Comparison of ENCODE assay signal across 11 cellular contexts in the genomic region with DNA sequence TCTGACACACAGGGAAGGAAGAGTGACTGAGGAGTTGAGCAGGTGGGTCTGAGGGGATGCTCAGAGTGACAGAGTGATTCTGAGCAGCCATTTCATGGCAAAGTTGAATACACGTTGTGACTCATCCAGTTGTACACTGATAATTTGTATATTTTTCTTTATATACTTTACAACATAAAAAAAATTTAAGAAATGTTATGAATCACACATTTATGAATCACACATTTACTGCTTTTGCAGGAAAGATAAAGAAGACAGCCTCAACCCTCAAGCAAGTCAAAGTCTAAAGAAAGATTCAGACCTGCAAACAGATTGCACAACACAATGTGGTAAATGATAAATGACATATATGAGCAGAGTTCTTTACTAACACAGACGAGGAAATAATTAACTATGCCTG.
DNase-seq lines count a peak whose midpoint lies in the region; TF ChIP-seq lines count a peak whose summit lies in the region.
"Had no signal": no experiment of that assay in that cellular context is flagged by ENCODE, and none has a peak within 500 bp of the region (broad histone marks: within the 10 kb centered on the region; RNA-seq: fewer than 3 reads in every experiment).

No MANE protein-coding gene starts in this region.

- no peak overlapping the region for H3K4me3 ChIP-seq in foreskin fibroblast (ENCODE audit: low read depth in 1 of 2, low read length in 2 of 2)

- intact Hi-C loops in posterior cingulate gyrus (cut with DNase I): no loop called here

- peak; percentile 6 for DNase-seq in stimulated activated CD4-positive, alpha-beta T cell treated with anti-CD3 and anti-CD28 coated beads, Interleukin-1b, Interleukin-23, amount 100 ng/mL, for 48 hours
- no peak for DNase-seq in stimulated activated CD4-positive, alpha-beta T cell treated with anti-CD3 and anti-CD28 coated beads, Interleukin-4, amount 100 ng/mL, for 24 hours
- DNase-seq in T1000 (lab: John Stamatoyannopoulos, UW) (peak; percentile 13), foreskin fibroblast (peak; percentile 82 to 86), GF-D8 (lab: John Stamatoyannopoulos, UW) (no peak), cerebellar cortex (ENCODE audit: low spot score) (no peak), posterior cingulate gyrus (no peak), DMS114 treated with DMSO at 0.1 percent for 48 hours (lab: John Stamatoyannopoulos, UW; ENCODE audit: unreplicated experiment) (no peak)
- DNase-seq: activated T-cell treated with anti-CD3 and anti-CD28 coated beads for 4 hours; NCI-H187; stimulated activated CD8-positive, alpha-beta memory T cell treated with anti-CD3 and anti-CD28 coated beads, Interleukin-4, amount 100 ng/mL, for 48 hours had no signal

- TF ChIP-seq CTCF in foreskin fibroblast (IDR thresholded peaks at IDR 0.05; ENCODE audit: low read depth, low read length): no peak

Comparison
In these comparisons a context has a peak if more than half of its experiments do, and no peak if none do; other contexts are left out.
1. DNase-seq: peak in stimulated activated CD4-positive, alpha-beta T cell treated with anti-CD3 and anti-CD28 coated beads, Interleukin-1b, Interleukin-23, amount 100 ng/mL, for 48 hours (single experiment), T1000 (single experiment) and foreskin fibroblast (2 of 2); none in stimulated activated CD4-positive, alpha-beta T cell treated with anti-CD3 and anti-CD28 coated beads, Interleukin-4, amount 100 ng/mL, for 24 hours (single experiment), GF-D8 (single experiment), cerebellar cortex (single experiment), posterior cingulate gyrus (0 of 10) and DMS114 treated with DMSO at 0.1 percent for 48 hours (single experiment).